ENCODE assay signal across 1 cellular context in the genomic region with DNA sequence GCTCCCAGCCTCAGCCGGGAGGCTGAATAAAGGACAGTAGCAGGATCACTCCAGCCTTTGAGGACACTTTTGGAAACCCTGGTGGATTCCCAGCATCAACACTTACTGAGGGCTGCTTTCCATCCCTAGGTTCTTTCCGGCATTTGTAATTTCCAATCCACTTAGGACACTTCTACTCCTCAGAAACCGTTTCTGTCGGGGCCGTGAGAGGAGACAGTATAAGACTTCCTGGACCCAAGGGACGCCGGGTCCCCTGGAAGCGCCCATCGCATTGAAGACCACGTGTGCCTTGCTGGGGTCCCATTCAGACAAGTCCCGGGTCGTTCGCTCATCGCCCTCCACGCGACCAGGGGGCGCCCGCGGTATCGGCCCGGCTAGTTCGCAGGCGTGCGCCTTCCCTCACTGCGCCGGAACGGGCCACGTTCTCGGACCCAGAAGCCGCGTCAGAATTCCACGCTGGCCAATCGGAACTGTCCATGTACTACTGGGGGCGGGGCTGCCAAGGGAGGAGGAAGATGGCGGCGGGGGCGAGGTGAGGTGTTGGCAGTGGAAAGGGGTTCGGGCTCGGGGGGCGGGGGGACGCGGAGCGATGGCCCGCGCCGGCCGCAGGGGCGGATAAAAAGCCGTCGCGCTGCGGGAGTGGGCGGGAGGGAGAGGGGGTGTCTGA.
TF ChIP-seq lines count a peak whose summit lies in the region.

A gene (plus strand): TSS at position 479 of the 667 bp plus-strand sequence. CDS start 202 bp downstream, outside the sequence.

TF ChIP-seq in HepG2, 621 proteins besides CTCF, POLR2A, EP300 and RAD21 (continued from another document and continues in another):
- TF ChIP-seq, protein P1, sequence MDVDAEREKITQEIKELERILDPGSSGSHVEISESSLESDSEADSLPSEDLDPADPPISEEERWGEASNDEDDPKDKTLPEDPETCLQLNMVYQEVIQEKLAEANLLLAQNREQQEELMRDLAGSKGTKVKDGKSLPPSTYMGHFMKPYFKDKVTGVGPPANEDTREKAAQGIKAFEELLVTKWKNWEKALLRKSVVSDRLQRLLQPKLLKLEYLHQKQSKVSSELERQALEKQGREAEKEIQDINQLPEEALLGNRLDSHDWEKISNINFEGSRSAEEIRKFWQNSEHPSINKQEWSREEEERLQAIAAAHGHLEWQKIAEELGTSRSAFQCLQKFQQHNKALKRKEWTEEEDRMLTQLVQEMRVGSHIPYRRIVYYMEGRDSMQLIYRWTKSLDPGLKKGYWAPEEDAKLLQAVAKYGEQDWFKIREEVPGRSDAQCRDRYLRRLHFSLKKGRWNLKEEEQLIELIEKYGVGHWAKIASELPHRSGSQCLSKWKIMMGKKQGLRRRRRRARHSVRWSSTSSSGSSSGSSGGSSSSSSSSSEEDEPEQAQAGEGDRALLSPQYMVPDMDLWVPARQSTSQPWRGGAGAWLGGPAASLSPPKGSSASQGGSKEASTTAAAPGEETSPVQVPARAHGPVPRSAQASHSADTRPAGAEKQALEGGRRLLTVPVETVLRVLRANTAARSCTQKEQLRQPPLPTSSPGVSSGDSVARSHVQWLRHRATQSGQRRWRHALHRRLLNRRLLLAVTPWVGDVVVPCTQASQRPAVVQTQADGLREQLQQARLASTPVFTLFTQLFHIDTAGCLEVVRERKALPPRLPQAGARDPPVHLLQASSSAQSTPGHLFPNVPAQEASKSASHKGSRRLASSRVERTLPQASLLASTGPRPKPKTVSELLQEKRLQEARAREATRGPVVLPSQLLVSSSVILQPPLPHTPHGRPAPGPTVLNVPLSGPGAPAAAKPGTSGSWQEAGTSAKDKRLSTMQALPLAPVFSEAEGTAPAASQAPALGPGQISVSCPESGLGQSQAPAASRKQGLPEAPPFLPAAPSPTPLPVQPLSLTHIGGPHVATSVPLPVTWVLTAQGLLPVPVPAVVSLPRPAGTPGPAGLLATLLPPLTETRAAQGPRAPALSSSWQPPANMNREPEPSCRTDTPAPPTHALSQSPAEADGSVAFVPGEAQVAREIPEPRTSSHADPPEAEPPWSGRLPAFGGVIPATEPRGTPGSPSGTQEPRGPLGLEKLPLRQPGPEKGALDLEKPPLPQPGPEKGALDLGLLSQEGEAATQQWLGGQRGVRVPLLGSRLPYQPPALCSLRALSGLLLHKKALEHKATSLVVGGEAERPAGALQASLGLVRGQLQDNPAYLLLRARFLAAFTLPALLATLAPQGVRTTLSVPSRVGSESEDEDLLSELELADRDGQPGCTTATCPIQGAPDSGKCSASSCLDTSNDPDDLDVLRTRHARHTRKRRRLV (CRISPR knock-in tag; IDR thresholded peaks at IDR 0.05): no peak; the same call in 1 of the 2 replicates
- TF ChIP-seq ARNT2 (CRISPR knock-in tag; IDR thresholded peaks at IDR 0.05; ENCODE audit: low read depth) (peak; percentile 86), TBP (CRISPR knock-in tag; IDR thresholded peaks at IDR 0.05) (no peak), MEIS1 (CRISPR knock-in tag; IDR thresholded peaks at IDR 0.05; ENCODE audit: borderline replicate concordance) (no peak; the same call in 1 of the 2 replicates), MAZ (IDR thresholded peaks at IDR 0.05; ENCODE audit: borderline replicate concordance, low read depth, low read length) (peak; percentile 35; the same call in 1 of the 2 replicates), MAZ (CRISPR knock-in tag; IDR thresholded peaks at IDR 0.05; ENCODE audit: low read depth) (peak; percentile 83), ZNF382 (CRISPR knock-in tag; IDR thresholded peaks at IDR 0.05; ENCODE audit: borderline replicate concordance) (no peak), ZNF614 (CRISPR knock-in tag; IDR thresholded peaks at IDR 0.05; ENCODE audit: borderline replicate concordance) (peak; percentile 93; the same call in 1 of the 2 replicates), ZNF709 (CRISPR knock-in tag; IDR thresholded peaks at IDR 0.05) (peak; percentile 85), ZNF674 (CRISPR knock-in tag; IDR thresholded peaks at IDR 0.05; ENCODE audit: low read depth) (no peak), ZFP36 (IDR thresholded peaks at IDR 0.05; ENCODE audit: borderline replicate concordance, low read depth, low read length, partially characterized antibody) (no peak), ZNF737 (CRISPR knock-in tag; IDR thresholded peaks at IDR 0.05; ENCODE audit: borderline replicate concordance) (no peak; the same call in 1 of the 2 replicates), BCL6 (CRISPR knock-in tag; IDR thresholded peaks at IDR 0.05) (peak; percentile 69), POLR2AphosphoS2 (IDR thresholded peaks at IDR 0.05; ENCODE audit: low read depth, low read length) (no peak), ZC3H4 (CRISPR knock-in tag; IDR thresholded peaks at IDR 0.05; ENCODE audit: borderline replicate concordance) (no peak), HOXA3 (CRISPR knock-in tag; IDR thresholded peaks at IDR 0.05) (peak; percentile 98), ZNF263 (CRISPR knock-in tag; IDR thresholded peaks at IDR 0.05) (no peak), ZNF788 (CRISPR knock-in tag; IDR thresholded peaks at IDR 0.05; ENCODE audit: borderline replicate concordance) (peak; percentile 86; the same call in 1 of the 2 replicates), TMF1 (CRISPR knock-in tag; IDR thresholded peaks at IDR 0.05; ENCODE audit: low read depth) (peak; percentile 74; the same call in 1 of the 2 replicates), FIP1L1 (IDR thresholded peaks at IDR 0.05; ENCODE audit: borderline replicate concordance, insufficient read depth, low read depth, low read length) (peak; percentile 63; the same call in 1 of the 2 replicates), MIXL1 (CRISPR knock-in tag; IDR thresholded peaks at IDR 0.05) (no peak), ZNF296 (CRISPR knock-in tag; conservative IDR thresholded peaks at IDR 0.05) (no peak)
- TF ChIP-seq, protein P2, sequence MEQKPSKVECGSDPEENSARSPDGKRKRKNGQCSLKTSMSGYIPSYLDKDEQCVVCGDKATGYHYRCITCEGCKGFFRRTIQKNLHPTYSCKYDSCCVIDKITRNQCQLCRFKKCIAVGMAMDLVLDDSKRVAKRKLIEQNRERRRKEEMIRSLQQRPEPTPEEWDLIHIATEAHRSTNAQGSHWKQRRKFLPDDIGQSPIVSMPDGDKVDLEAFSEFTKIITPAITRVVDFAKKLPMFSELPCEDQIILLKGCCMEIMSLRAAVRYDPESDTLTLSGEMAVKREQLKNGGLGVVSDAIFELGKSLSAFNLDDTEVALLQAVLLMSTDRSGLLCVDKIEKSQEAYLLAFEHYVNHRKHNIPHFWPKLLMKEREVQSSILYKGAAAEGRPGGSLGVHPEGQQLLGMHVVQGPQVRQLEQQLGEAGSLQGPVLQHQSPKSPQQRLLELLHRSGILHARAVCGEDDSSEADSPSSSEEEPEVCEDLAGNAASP (CRISPR knock-in tag; IDR thresholded peaks at IDR 0.05; ENCODE audit: borderline replicate concordance): peak; percentile 55; the same call in 1 of the 2 replicates
- TF ChIP-seq, protein P3, sequence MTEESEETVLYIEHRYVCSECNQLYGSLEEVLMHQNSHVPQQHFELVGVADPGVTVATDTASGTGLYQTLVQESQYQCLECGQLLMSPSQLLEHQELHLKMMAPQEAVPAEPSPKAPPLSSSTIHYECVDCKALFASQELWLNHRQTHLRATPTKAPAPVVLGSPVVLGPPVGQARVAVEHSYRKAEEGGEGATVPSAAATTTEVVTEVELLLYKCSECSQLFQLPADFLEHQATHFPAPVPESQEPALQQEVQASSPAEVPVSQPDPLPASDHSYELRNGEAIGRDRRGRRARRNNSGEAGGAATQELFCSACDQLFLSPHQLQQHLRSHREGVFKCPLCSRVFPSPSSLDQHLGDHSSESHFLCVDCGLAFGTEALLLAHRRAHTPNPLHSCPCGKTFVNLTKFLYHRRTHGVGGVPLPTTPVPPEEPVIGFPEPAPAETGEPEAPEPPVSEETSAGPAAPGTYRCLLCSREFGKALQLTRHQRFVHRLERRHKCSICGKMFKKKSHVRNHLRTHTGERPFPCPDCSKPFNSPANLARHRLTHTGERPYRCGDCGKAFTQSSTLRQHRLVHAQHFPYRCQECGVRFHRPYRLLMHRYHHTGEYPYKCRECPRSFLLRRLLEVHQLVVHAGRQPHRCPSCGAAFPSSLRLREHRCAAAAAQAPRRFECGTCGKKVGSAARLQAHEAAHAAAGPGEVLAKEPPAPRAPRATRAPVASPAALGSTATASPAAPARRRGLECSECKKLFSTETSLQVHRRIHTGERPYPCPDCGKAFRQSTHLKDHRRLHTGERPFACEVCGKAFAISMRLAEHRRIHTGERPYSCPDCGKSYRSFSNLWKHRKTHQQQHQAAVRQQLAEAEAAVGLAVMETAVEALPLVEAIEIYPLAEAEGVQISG (CRISPR knock-in tag; IDR thresholded peaks at IDR 0.05): peak; percentile 99
- TF ChIP-seq, protein P4, sequence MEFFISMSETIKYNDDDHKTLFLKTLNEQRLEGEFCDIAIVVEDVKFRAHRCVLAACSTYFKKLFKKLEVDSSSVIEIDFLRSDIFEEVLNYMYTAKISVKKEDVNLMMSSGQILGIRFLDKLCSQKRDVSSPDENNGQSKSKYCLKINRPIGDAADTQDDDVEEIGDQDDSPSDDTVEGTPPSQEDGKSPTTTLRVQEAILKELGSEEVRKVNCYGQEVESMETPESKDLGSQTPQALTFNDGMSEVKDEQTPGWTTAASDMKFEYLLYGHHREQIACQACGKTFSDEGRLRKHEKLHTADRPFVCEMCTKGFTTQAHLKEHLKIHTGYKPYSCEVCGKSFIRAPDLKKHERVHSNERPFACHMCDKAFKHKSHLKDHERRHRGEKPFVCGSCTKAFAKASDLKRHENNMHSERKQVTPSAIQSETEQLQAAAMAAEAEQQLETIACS (CRISPR knock-in tag; IDR thresholded peaks at IDR 0.05): no peak
- TF ChIP-seq, protein P5, sequence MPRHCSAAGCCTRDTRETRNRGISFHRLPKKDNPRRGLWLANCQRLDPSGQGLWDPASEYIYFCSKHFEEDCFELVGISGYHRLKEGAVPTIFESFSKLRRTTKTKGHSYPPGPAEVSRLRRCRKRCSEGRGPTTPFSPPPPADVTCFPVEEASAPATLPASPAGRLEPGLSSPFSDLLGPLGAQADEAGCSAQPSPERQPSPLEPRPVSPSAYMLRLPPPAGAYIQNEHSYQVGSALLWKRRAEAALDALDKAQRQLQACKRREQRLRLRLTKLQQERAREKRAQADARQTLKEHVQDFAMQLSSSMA (CRISPR knock-in tag; IDR thresholded peaks at IDR 0.05): peak; percentile 73; the same call in 1 of the 2 replicates
- TF ChIP-seq, protein P6, sequence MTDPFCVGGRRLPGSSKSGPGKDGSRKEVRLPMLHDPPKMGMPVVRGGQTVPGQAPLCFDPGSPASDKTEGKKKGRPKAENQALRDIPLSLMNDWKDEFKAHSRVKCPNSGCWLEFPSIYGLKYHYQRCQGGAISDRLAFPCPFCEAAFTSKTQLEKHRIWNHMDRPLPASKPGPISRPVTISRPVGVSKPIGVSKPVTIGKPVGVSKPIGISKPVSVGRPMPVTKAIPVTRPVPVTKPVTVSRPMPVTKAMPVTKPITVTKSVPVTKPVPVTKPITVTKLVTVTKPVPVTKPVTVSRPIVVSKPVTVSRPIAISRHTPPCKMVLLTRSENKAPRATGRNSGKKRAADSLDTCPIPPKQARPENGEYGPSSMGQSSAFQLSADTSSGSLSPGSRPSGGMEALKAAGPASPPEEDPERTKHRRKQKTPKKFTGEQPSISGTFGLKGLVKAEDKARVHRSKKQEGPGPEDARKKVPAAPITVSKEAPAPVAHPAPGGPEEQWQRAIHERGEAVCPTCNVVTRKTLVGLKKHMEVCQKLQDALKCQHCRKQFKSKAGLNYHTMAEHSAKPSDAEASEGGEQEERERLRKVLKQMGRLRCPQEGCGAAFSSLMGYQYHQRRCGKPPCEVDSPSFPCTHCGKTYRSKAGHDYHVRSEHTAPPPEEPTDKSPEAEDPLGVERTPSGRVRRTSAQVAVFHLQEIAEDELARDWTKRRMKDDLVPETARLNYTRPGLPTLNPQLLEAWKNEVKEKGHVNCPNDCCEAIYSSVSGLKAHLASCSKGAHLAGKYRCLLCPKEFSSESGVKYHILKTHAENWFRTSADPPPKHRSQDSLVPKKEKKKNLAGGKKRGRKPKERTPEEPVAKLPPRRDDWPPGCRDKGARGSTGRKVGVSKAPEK (CRISPR knock-in tag; IDR thresholded peaks at IDR 0.05; ENCODE audit: borderline replicate concordance): no peak
- TF ChIP-seq, protein P7, sequence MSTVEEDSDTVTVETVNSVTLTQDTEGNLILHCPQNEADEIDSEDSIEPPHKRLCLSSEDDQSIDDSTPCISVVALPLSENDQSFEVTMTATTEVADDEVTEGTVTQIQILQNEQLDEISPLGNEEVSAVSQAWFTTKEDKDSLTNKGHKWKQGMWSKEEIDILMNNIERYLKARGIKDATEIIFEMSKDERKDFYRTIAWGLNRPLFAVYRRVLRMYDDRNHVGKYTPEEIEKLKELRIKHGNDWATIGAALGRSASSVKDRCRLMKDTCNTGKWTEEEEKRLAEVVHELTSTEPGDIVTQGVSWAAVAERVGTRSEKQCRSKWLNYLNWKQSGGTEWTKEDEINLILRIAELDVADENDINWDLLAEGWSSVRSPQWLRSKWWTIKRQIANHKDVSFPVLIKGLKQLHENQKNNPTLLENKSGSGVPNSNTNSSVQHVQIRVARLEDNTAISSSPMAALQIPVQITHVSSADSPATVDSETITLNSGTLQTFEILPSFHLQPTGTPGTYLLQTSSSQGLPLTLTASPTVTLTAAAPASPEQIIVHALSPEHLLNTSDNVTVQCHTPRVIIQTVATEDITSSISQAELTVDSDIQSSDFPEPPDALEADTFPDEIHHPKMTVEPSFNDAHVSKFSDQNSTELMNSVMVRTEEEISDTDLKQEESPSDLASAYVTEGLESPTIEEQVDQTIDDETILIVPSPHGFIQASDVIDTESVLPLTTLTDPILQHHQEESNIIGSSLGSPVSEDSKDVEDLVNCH (CRISPR knock-in tag; IDR thresholded peaks at IDR 0.05): no peak
